In the genomic region with DNA sequence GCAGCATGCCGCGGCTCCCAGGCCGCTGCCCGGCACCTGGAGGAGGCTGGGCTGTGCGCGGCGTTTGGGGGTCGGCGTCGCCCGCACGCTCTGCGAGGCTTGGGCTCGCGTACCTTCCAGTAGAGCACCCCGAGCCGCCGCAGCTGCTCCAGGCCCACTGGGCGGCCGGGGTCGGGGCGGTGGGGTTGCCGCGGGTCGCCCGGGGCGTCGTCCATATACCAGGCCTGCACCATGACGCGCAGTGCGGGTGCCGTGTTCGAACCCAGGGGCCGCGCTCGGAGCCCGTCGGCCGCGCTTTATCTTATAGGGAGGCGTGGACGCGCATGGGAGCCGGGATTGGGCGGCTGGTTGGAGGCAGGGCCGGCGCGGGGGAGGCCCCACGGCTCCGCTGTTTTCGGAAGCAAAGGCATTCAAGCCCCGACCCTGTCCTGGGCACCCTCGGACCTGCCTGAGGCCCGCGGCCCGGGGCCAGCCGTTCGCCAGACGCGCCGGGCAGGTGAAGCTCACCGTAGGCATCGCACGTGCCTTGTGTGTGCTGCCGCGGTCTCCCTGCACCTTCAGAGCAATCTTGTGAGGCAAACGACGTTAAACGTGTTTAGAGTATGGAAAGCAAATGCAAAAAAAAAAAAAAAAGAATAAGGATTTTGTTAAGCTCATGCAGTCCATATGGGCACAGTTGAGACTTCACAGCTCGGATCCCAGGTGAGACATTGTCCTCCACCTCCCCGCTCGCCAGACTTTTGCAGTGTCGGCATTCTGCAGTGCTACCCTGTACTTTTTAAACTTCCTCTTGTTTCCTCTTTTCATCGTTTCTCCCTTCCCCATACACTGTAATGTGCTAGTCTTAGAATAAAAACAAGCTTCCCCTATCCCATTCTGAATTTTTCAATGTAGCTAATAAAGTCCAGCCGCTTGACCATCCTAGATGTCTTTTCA, we compare ENCODE assay signal across 8 cellular contexts. TPM values are rescaled to one million over a fixed set of nuclear protein-coding genes. Genes with fewer than 3 reads are reported as not detected.
DNase-seq lines count a peak whose midpoint lies in the region; ATAC-seq and TF ChIP-seq lines count a peak whose summit lies in the region.

A gene with protein sequence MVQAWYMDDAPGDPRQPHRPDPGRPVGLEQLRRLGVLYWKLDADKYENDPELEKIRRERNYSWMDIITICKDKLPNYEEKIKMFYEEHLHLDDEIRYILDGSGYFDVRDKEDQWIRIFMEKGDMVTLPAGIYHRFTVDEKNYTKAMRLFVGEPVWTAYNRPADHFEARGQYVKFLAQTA (minus strand): TSS at position 277 of the 936 bp plus-strand sequence. CDS start 44 bp downstream, at position 233.

- peaks cover 4% of the 10 kb centered on the region for H3K36me3 Mint-ChIP-seq in CD8-positive, alpha-beta T cell
- peaks cover 17% of the 10 kb centered on the region for H3K36me3 Mint-ChIP-seq in activated CD8-positive, alpha-beta memory T cell treated with anti-CD3 and anti-CD28 coated beads, Interleukin-2, amount 10 ng/mL, durations not matched to agents 7 days and 5 days
- peaks cover 31% of the 10 kb centered on the region for H3K36me3 Mint-ChIP-seq in endothelial cell (ENCODE audit: low read depth, unreplicated experiment)

- peak within 1 kb of the TSS; percentile 87 for H3K27ac ChIP-seq in CD8-positive, alpha-beta T cell (ENCODE audit: low read depth, low read length)

- CTCF ChIA-PET in CD8-positive, alpha-beta T cell (lab: Charles Lee), result interaction anchor here (1.3 kb wide), 1 partner anchor 132 kb away, joined by 3 read pairs; no protein-coding TSS in a partner anchor
- CTCF ChIA-PET in activated CD8-positive, alpha-beta memory T cell treated with anti-CD3 and anti-CD28 coated beads, Interleukin-2, amount 10 ng/mL, durations not matched to agents 7 days and 5 days (lab: Charles Lee), result interaction anchor here (0.7 to 1.6 kb wide), 4 partner anchors 21 to 132 kb away, joined by 3 to 6 read pairs (median 4); a partner anchor contains a TSS

- no peaks in the 10 kb centered on the region for H3K9me3 ChIP-seq in CD8-positive, alpha-beta T cell (ENCODE audit: low read length)

- no peaks in the 10 kb centered on the region for H3K27me3 ChIP-seq in CD8-positive, alpha-beta T cell (ENCODE audit: insufficient read depth, low read length)

- H3K9me3 Mint-ChIP-seq in CD8-positive, alpha-beta T cell, result peaks cover 10% of the 10 kb centered on the region
- H3K9me3 Mint-ChIP-seq in activated CD8-positive, alpha-beta memory T cell treated with anti-CD3 and anti-CD28 coated beads, Interleukin-2, amount 10 ng/mL, durations not matched to agents 7 days and 5 days (ENCODE audit: low read depth), result peaks cover 3% of the 10 kb centered on the region
- peaks cover 5% of the 10 kb centered on the region for H3K9me3 Mint-ChIP-seq in endothelial cell (ENCODE audit: unreplicated experiment)

- H3K27me3 Mint-ChIP-seq in CD8-positive, alpha-beta T cell (ENCODE audit: low read depth), result no peaks in the 10 kb centered on the region
- peaks cover 4% of the 10 kb centered on the region for H3K27me3 Mint-ChIP-seq in activated CD8-positive, alpha-beta memory T cell treated with anti-CD3 and anti-CD28 coated beads, Interleukin-2, amount 10 ng/mL, durations not matched to agents 7 days and 5 days
- H3K27me3 Mint-ChIP-seq in endothelial cell (ENCODE audit: unreplicated experiment), result peaks cover 3% of the 10 kb centered on the region

- H3K27ac Mint-ChIP-seq in CD8-positive, alpha-beta T cell, result peak within 1 kb of the TSS; percentile 93
- H3K27ac Mint-ChIP-seq in activated CD8-positive, alpha-beta memory T cell treated with anti-CD3 and anti-CD28 coated beads, Interleukin-2, amount 10 ng/mL, durations not matched to agents 7 days and 5 days, result peak within 1 kb of the TSS; percentile 88
- peak within 1 kb of the TSS; percentile 58 for H3K27ac Mint-ChIP-seq in endothelial cell (ENCODE audit: unreplicated experiment)

- POLR2A ChIA-PET in CD8-positive, alpha-beta T cell (lab: Charles Lee), result interaction anchor here (0.6 to 2.7 kb wide), 9 partner anchors 26 to 206 kb away, joined by 3 to 26 read pairs (median 4); a partner anchor contains a TSS

- peaks cover 20% of the 10 kb centered on the region for H3K4me1 ChIP-seq in CD8-positive, alpha-beta T cell (ENCODE audit: insufficient read depth, low read length)

- H3K4me3 Mint-ChIP-seq in CD8-positive, alpha-beta T cell, result peak within 1 kb of the TSS; percentile 90
- peak within 1 kb of the TSS; percentile 84 for H3K4me3 Mint-ChIP-seq in activated CD8-positive, alpha-beta memory T cell treated with anti-CD3 and anti-CD28 coated beads, Interleukin-2, amount 10 ng/mL, durations not matched to agents 7 days and 5 days
- peak within 1 kb of the TSS; percentile 91 for H3K4me3 Mint-ChIP-seq in endothelial cell (ENCODE audit: unreplicated experiment)

- peaks cover 37% of the 10 kb centered on the region for H3K4me1 Mint-ChIP-seq in CD8-positive, alpha-beta T cell (ENCODE audit: low read depth)
- H3K4me1 Mint-ChIP-seq in activated CD8-positive, alpha-beta memory T cell treated with anti-CD3 and anti-CD28 coated beads, Interleukin-2, amount 10 ng/mL, durations not matched to agents 7 days and 5 days, result peaks cover 28% of the 10 kb centered on the region
- peaks cover 27% of the 10 kb centered on the region for H3K4me1 Mint-ChIP-seq in endothelial cell (ENCODE audit: unreplicated experiment)

- intact Hi-C loops in CD8-positive, alpha-beta T cell (cut with DNase I, micrococcal nuclease), result loop anchor here (1.0 to 5.0 kb wide), 7 partner anchors 36 to 907 kb away; a partner anchor contains a TSS

- TF ChIP-seq CTCF in CD8-positive, alpha-beta T cell (IDR thresholded peaks at IDR 0.05), result no peak
- no peak for TF ChIP-seq CTCF in endothelial cell (IDR thresholded peaks at IDR 0.05; ENCODE audit: unreplicated experiment)

- peak; percentile 51 to 83 (median 72) for DNase-seq in CD8-positive, alpha-beta T cell
- DNase-seq in NOMO-1 (lab: John Stamatoyannopoulos, UW; ENCODE audit: unreplicated experiment in 2 of 2) (peak; percentile 67 to 75), endothelial cell (ENCODE audit: low spot score) (peak; percentile 73), midbrain (lab: John Stamatoyannopoulos, UW) (peak; percentile 64)
- peak; percentile 86 for DNase-seq in activated CD8-positive, alpha-beta memory T cell treated with anti-CD3 and anti-CD28 coated beads, Interleukin-2, amount 10 ng/mL, durations not matched to agents 7 days and 5 days
- peak; percentile 67 to 76 for DNase-seq in stimulated activated CD8-positive, alpha-beta memory T cell treated with anti-CD3 and anti-CD28 coated beads, Interleukin-2, amount 100 ng/mL, for 48 hours (ENCODE audit: low read depth in 2 of 2)

- peak within 1 kb of the TSS; percentile 80 for H3K4me3 ChIP-seq in CD8-positive, alpha-beta T cell (ENCODE audit: low read depth, low read length)

- H3K36me3 ChIP-seq in CD8-positive, alpha-beta T cell (ENCODE audit: insufficient read depth, low read length), result no peaks in the 10 kb centered on the region

- ATAC-seq in CD8-positive, alpha-beta T cell, result peak; percentile 57
- ATAC-seq in GM19372 (IDR thresholded peaks at IDR 0.05; ENCODE audit: low read depth, unreplicated experiment), result peak; percentile 49
- ATAC-seq in HG03520 (IDR thresholded peaks at IDR 0.05; ENCODE audit: unreplicated experiment), result peak; percentile 50
- ATAC-seq in activated CD8-positive, alpha-beta memory T cell treated with anti-CD3 and anti-CD28 coated beads, Interleukin-2, amount 10 ng/mL, durations not matched to agents 7 days and 5 days, result peak; percentile 63

RNA-seq across cellular contexts. Expression of the gene that starts here (rescaled TPM):
- total RNA-seq in CD8-positive, alpha-beta T cell, result 10 to 100 TPM; 21.9 to 22.4 TPM
- 10 to 100 TPM; 15.0 to 16.6 TPM for total RNA-seq in activated CD8-positive, alpha-beta memory T cell treated with anti-CD3 and anti-CD28 coated beads, Interleukin-2, amount 10 ng/mL, durations not matched to agents 7 days and 5 days
- 21.6 TPM for total RNA-seq in endothelial cell (ENCODE audit: unreplicated experiment)

Comparison
In these comparisons a context has a peak if more than half of its experiments do, and no peak if none do; other contexts are left out.
1. Peak in every context shown above with its lines: DNase-seq, ATAC-seq, H3K4me3 ChIP-seq and H3K27ac ChIP-seq.